In genomic region chr4:77438549-77438948, GRCh38 we compare ENCODE assay signal across 8 cellular contexts.
"Had no signal": no experiment of that assay in that cellular context is flagged by ENCODE, and none has a peak within 500 bp of the region (broad histone marks: within the 10 kb centered on the region; RNA-seq: fewer than 3 reads in every experiment).

No MANE protein-coding gene starts in this region.

- H3K4me1 ChIP-seq: HAP-1 had no signal

- H3K36me3 ChIP-seq: HAP-1 had no signal

- H3K4me3 Mint-ChIP-seq: GM23338 had no signal

- H3K27ac ChIP-seq: HL-60 had no signal

- H3K9me3 Mint-ChIP-seq: GM23338 had no signal

- DNase-seq: H7, IMR-90, KG1 had no signal

- ATAC-seq: GM23338, HCT116, K562 had no signal

- H3K9me3 ChIP-seq: HAP-1 had no signal

- H3K27ac Mint-ChIP-seq: GM23338 had no signal

- H3K4me3 ChIP-seq: GM23338, HAP-1, K562 had no signal

- FAIRE-seq: K562 had no signal
